19 cellular contexts compared by ENCODE assay signal in genomic region chr7:68381731-68382130, GRCh38.
"Had no signal": no experiment of that assay in that cellular context is flagged by ENCODE, and none has a peak within 500 bp of the region (broad histone marks: within the 10 kb centered on the region; RNA-seq: fewer than 3 reads in every experiment).

No MANE protein-coding gene starts in this region.

- H3K9me3 ChIP-seq: MG63 had no signal

- ATAC-seq: T-cell had no signal

- H3K27me3 ChIP-seq: MG63, SJSA1 had no signal

- H3K4me3 ChIP-seq: MG63, SJSA1, SK-N-MC had no signal

- DNase-seq: Karpas-422, KG1, MG63, NCI-H1092 treated with DMSO at 0.1 percent for 48 hours, NCI-H146, NCI-H1694 treated with DMSO at 0.1 percent for 48 hours, NCI-H1930, NCI-H2081, NCI-H2227 treated with DMSO at 0.1 percent for 48 hours, NCI-H524, NCI-H526 treated with DMSO at 0.1 percent for 48 hours, NCI-H774, Right ventricle myocardium superior, RPMI8226, SIG-M5, SW 1271, T-cell had no signal

- H3K4me1 ChIP-seq: SJSA1 had no signal

- H3K36me3 ChIP-seq: MG63, SJSA1 had no signal

- H3K27ac ChIP-seq: SJSA1, SK-N-MC had no signal
